1 cellular context compared by ENCODE assay signal in the genomic region with DNA sequence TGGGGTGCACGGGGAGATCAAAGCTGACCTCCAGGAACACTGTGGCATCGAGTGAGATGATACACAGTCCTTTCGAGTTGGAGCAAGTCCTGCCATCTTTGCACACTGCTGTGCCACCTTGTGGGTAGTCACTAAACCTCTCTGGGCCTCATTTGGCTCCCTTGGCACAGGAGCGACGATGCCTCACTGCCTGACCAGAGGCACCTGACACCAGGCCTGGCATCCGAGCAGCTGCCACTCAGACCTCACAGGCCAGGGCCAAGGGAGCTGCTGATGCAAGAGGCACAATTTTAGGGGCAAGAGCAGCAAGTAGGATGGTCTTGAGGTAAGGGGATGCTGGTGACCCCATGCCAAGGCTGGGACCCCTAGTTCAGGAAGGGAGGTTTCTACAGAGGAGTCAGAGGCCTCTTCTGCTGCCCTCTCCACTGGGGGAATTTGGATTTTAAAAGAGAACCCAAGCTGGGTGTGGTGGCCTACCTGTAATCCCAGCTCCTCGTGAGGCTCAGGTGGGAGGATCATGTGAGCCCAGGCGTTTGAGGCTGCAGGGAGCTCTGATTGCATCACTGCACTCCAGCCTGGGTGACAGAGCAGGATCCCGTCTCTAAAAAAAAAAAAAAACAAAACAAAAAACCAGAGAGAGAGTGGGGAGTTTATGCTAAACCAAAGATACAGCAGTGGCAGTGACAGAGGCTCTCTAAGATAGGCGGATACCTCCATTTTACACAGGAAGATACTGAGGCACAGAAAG.
TF ChIP-seq lines count a peak whose summit lies in the region.

No MANE protein-coding gene starts in this region.

TF ChIP-seq in GM23338, 12 proteins besides CTCF, POLR2A, EP300 and RAD21 (continued from another document):
- TF ChIP-seq, protein P1, sequence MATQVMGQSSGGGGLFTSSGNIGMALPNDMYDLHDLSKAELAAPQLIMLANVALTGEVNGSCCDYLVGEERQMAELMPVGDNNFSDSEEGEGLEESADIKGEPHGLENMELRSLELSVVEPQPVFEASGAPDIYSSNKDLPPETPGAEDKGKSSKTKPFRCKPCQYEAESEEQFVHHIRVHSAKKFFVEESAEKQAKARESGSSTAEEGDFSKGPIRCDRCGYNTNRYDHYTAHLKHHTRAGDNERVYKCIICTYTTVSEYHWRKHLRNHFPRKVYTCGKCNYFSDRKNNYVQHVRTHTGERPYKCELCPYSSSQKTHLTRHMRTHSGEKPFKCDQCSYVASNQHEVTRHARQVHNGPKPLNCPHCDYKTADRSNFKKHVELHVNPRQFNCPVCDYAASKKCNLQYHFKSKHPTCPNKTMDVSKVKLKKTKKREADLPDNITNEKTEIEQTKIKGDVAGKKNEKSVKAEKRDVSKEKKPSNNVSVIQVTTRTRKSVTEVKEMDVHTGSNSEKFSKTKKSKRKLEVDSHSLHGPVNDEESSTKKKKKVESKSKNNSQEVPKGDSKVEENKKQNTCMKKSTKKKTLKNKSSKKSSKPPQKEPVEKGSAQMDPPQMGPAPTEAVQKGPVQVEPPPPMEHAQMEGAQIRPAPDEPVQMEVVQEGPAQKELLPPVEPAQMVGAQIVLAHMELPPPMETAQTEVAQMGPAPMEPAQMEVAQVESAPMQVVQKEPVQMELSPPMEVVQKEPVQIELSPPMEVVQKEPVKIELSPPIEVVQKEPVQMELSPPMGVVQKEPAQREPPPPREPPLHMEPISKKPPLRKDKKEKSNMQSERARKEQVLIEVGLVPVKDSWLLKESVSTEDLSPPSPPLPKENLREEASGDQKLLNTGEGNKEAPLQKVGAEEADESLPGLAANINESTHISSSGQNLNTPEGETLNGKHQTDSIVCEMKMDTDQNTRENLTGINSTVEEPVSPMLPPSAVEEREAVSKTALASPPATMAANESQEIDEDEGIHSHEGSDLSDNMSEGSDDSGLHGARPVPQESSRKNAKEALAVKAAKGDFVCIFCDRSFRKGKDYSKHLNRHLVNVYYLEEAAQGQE (IDR thresholded peaks at IDR 0.05; ENCODE audit: unreplicated experiment), result no peak
- TF ChIP-seq, protein P2, sequence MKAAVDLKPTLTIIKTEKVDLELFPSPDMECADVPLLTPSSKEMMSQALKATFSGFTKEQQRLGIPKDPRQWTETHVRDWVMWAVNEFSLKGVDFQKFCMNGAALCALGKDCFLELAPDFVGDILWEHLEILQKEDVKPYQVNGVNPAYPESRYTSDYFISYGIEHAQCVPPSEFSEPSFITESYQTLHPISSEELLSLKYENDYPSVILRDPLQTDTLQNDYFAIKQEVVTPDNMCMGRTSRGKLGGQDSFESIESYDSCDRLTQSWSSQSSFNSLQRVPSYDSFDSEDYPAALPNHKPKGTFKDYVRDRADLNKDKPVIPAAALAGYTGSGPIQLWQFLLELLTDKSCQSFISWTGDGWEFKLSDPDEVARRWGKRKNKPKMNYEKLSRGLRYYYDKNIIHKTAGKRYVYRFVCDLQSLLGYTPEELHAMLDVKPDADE (IDR thresholded peaks at IDR 0.05), result no peak
- TF ChIP-seq EZH2phosphoT487 (IDR thresholded peaks at IDR 0.05; ENCODE audit: unreplicated experiment) (no peak), EZH2 (IDR thresholded peaks at IDR 0.05; ENCODE audit: low read depth, unreplicated experiment) (no peak), STAT1 (IDR thresholded peaks at IDR 0.05; ENCODE audit: unreplicated experiment) (no peak)
